In genomic region chr3:162014284-162014683, GRCh38 we compare ENCODE assay signal across 10 cellular contexts.
"Had no signal": no experiment of that assay in that cellular context is flagged by ENCODE, and none has a peak within 500 bp of the region (broad histone marks: within the 10 kb centered on the region; RNA-seq: fewer than 3 reads in every experiment).

No MANE protein-coding gene starts in this region.

- ATAC-seq: HCT116, HepG2 had no signal

- H3K9ac ChIP-seq: GM23248, KMS-11 had no signal

- H3K4me2 ChIP-seq: KMS-11 had no signal

- H3K36me3 ChIP-seq: HAP-1 had no signal

- H3K9me3 ChIP-seq: HAP-1 had no signal

- H3K27ac ChIP-seq: GM23248, HL-60, KMS-11 had no signal

- FAIRE-seq: HepG2 had no signal

- H2AFZ ChIP-seq: GM23248 had no signal

- DNase-seq: GM23248, GOT3, H7, HFFc6, KBM-7 had no signal

- H3K4me3 ChIP-seq: GM23248, HAP-1 had no signal

- H3K4me1 ChIP-seq: HAP-1 had no signal
